Comparison of ENCODE assay signal across 8 cellular contexts in the genomic region with DNA sequence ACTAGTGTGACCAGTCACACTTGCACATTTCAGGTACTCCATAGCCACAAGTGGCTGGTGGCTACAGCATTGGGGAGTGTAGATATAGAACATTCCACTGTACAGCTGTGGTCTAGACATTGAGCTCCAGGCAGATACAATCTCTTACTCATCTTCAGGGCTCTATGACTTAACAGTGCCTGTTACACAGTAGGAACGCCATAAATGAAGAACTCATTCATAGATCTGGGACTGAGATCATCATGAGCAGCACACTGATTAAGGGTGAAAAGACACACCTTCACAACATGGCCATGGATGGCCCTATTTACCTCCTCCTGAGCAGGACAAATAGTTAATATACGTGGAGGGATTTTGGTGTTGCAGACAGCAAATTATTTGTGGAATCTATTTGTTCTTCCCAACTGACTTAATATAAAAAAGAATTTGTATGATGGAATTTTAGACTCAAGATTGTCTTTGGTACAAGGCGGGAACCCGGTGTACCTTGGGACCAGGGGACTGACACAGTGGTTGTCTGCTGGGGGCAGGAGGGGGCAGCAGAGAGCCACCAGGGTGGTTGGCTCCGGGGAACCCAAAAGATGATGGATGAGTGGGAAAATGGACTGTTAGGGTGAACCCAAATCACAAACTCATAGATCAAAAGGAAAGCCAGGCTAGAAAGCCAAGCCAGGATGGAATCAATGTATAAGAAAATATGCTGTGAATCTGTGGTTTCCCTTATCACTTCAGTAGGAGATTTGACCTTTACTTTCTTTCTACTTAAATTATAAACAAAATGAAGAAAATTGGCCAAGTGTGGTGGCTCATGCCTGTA. TPM values are rescaled to one million over a fixed set of nuclear protein-coding genes. Genes with fewer than 3 reads are reported as not detected.
A peak's percentile ranks its signal among the peaks of the same experiment; 100 is the strongest.
DNase-seq lines count a peak whose midpoint lies in the region; ATAC-seq and TF ChIP-seq lines count a peak whose summit lies in the region.

No MANE protein-coding gene starts in this region.

- H3K4me3 ChIP-seq in choroid plexus epithelial cell (ENCODE audit: low read depth, low read length) (no peak overlapping the region), lower leg skin (ENCODE audit: low read depth, poor library complexity, severe bottlenecking) (no peak overlapping the region)

- peak; percentile 52 for ATAC-seq in GM18907 (IDR thresholded peaks at IDR 0.05; ENCODE audit: unreplicated experiment)

- no peak for TF ChIP-seq POLR2A in lower leg skin (IDR thresholded peaks at IDR 0.05)

- 51 to 55% methylated on average over 5 of the region's 5 CpGs for WGBS in lower leg skin, 2 donors

- peak; percentile 92 for TF ChIP-seq CTCF in AG09319 (IDR thresholded peaks at IDR 0.05; ENCODE audit: low read depth, low read length)
- peak; percentile 97 for TF ChIP-seq CTCF in choroid plexus epithelial cell (conservative IDR thresholded peaks at IDR 0.05; ENCODE audit: low read depth, low read length)
- no peak for TF ChIP-seq CTCF in lower leg skin (IDR thresholded peaks at IDR 0.05)

- DNase-seq in AG09319 (ENCODE audit: extremely low read depth, low read depth) (peak; percentile 7), NCI-H1694 (lab: John Stamatoyannopoulos, UW) (peak; percentile 42), choroid plexus epithelial cell (ENCODE audit: low read depth) (peak; percentile 65), lower leg skin (ENCODE audit: low spot score in 2 of 2) (peak; percentile 30 to 88), mesenteric fat pad (ENCODE audit: low spot score) (no peak)
- peak; percentile 63 for DNase-seq in activated CD4-positive, CD25-positive, alpha-beta regulatory T cell treated with anti-CD3 and anti-CD28 coated beads, Interleukin-2, amount 50 U/mL, for 72 hours
- peak; percentile 3 to 10 for DNase-seq in stimulated activated CD8-positive, alpha-beta memory T cell treated with anti-CD3 and anti-CD28 coated beads, Interleukin-15, amount 100 ng/mL, for 4 hours (ENCODE audit: low read depth in 2 of 2)

- intact Hi-C loops in lower leg skin (cut with DNase I; ENCODE audit: low total_unique reads) = no loop called here

RNA-seq across cellular contexts. Expression of gene CPA2, which starts 24.3 kb away (rescaled TPM):
- total RNA-seq in lower leg skin (under 1 TPM in 1 of 4 donors, not detected in 3; 0.16 TPM), mesenteric fat pad (2.2 TPM)

RNA-seq across cellular contexts. Expression of gene SSMEM1, which starts 34.7 kb away (rescaled TPM):
- total RNA-seq in lower leg skin (not detected), mesenteric fat pad (0.39 TPM)

RNA-seq across cellular contexts. Expression of gene TMEM209, which starts 37.2 kb away (rescaled TPM):
- total RNA-seq in lower leg skin (10 to 100 TPM in 2 of 4 donors, 1 to 10 TPM in 2; 8.0 to 12.7 (median 9.7) TPM), mesenteric fat pad (17.2 TPM)

RNA-seq across cellular contexts. Expression of gene CPA4, which starts 50.6 kb away (rescaled TPM):
- total RNA-seq in lower leg skin (100 to 1,000 TPM in 1 of 4 donors, 10 to 100 TPM in 3; 44.4 to 107 (median 66.1) TPM), mesenteric fat pad (3.2 TPM)

Comparison
In these comparisons a context has a peak if more than half of its experiments do, and no peak if none do; other contexts are left out.
1. CTCF ChIP-seq: peak in AG09319 (single experiment) and choroid plexus epithelial cell (single experiment); none in lower leg skin (0 of 3).